ENCODE assay signal across 30 cellular contexts in genomic region chr2:149136111-149136510, GRCh38.
"Had no signal": no experiment of that assay in that cellular context is flagged by ENCODE, and none has a peak within 500 bp of the region (broad histone marks: within the 10 kb centered on the region; RNA-seq: fewer than 3 reads in every experiment).

No MANE protein-coding gene starts in this region.

- H3K27me3 ChIP-seq: adrenal gland, ascending aorta, cardiac muscle cell had no signal

- DNase-seq: activated B cell treated with CpG ODN at 0.5 μM for 24 hours; activated CD4-positive, alpha-beta memory T cell treated with anti-CD3 and anti-CD28 coated beads, Interleukin-2, amount 10 ng/mL, durations not matched to agents 7 days and 5 days; activated CD4-positive, alpha-beta T cell treated with anti-CD3 and anti-CD28 coated beads for 4 hours; activated CD4-positive, alpha-beta T cell treated with anti-CD3 and anti-CD28 coated beads, Interleukin-2, amount 10 ng/mL, durations not matched to agents 24 days and 14 days; activated CD4-positive, alpha-beta T cell treated with anti-CD3 and anti-CD28 coated beads, Interleukin-2, amount 50 U/mL, for 1 hour; activated CD4-positive, alpha-beta T cell treated with anti-CD3 and anti-CD28 coated beads, Interleukin-2, amount 50 U/mL, for 4 hours; activated CD4-positive, CD25-positive, alpha-beta regulatory T cell treated with anti-CD3 and anti-CD28 coated beads, Interleukin-2, amount 50 U/mL, for 72 hours; activated CD8-positive, alpha-beta memory T cell treated with anti-CD3 and anti-CD28 coated beads for 24 hours; activated CD8-positive, alpha-beta memory T cell treated with anti-CD3 and anti-CD28 coated beads, Interleukin-2, amount 10 ng/mL, durations not matched to agents 7 days and 5 days; activated CD8-positive, alpha-beta memory T cell treated with anti-CD3 and anti-CD28 coated beads, Interleukin-2, amount 50 U/mL, for 48 hours; activated CD8-positive, alpha-beta T cell treated with anti-CD3 and anti-CD28 coated beads, Interleukin-2, amount 10 ng/mL, durations not matched to agents 7 days and 5 days; activated effector memory CD4-positive, alpha-beta T cell treated with Interleukin-2 at 50 U/mL for 16 hours; activated gamma-delta T cell; activated naive CD4-positive, alpha-beta T cell treated with anti-CD3 and anti-CD28 coated beads, Interleukin-2, amount 10 ng/mL, durations not matched to agents 7 days and 5 days; activated naive CD4-positive, alpha-beta T cell treated with Interleukin-2 at 50 U/mL for 16 hours; activated naive CD8-positive, alpha-beta T cell treated with anti-CD3 and anti-CD28 coated beads, Interleukin-2, amount 10 ng/mL, durations not matched to agents 7 days and 5 days; activated naive CD8-positive, alpha-beta T cell treated with anti-CD3 and anti-CD28 coated beads, Interleukin-2, amount 50 U/mL, for 24 hours; activated T-cell treated with anti-CD3 and anti-CD28 coated beads, Interleukin-2, amount 50 U/mL, for 24 hours; activated T-cell treated with anti-CD3 and anti-CD28 coated beads, Interleukin-2, amount 50 U/mL, for 48 hours; adrenal gland; amygdala; anterior cingulate cortex; caudate nucleus; cerebellar nuclear complex; T-helper 1 cell; T-helper 2 cell; T-helper 9 cell had no signal

- H3K27ac ChIP-seq: adrenal gland, ascending aorta, cardiac muscle cell, VCaP had no signal

- H3K4me3 ChIP-seq: adrenal gland, ascending aorta, cardiac muscle cell had no signal

- H3K4me1 ChIP-seq: adrenal gland, ascending aorta had no signal

- H3K36me3 ChIP-seq: adrenal gland, ascending aorta, cardiac muscle cell had no signal

- H3K9me3 ChIP-seq: adrenal gland, ascending aorta had no signal
